ENCODE assay signal across 1 cellular context in genomic region chr6:16162003-16162402, GRCh38.
TF ChIP-seq lines count a peak whose summit lies in the region.

No MANE protein-coding gene starts in this region.

TF ChIP-seq in GM12878, 131 proteins besides CTCF, POLR2A, EP300 and RAD21 (continued from another document):
- TF ChIP-seq MAX (IDR thresholded peaks at IDR 0.05; ENCODE audit: low read depth, low read length) = no peak
- no peak for TF ChIP-seq POU2F2 (IDR thresholded peaks at IDR 0.05; ENCODE audit: borderline replicate concordance, low read depth, low read length)
- no peak for TF ChIP-seq KLF5 (IDR thresholded peaks at IDR 0.05; ENCODE audit: partially characterized antibody)
- no peak for TF ChIP-seq FOXM1 (IDR thresholded peaks at IDR 0.05; ENCODE audit: low read depth, low read length)
- TF ChIP-seq ZBED1 (IDR thresholded peaks at IDR 0.05; ENCODE audit: borderline replicate concordance) = no peak
- TF ChIP-seq PRDM15 (CRISPR knock-in tag; IDR thresholded peaks at IDR 0.05) = no peak
- no peak for TF ChIP-seq PAX5 (IDR thresholded peaks at IDR 0.05; ENCODE audit: borderline replicate concordance, low read depth, low read length)
- no peak for TF ChIP-seq CHD4 (IDR thresholded peaks at IDR 0.05)
- TF ChIP-seq BRCA1 (IDR thresholded peaks at IDR 0.05; ENCODE audit: low read depth, low read length) = no peak
- TF ChIP-seq CREM (IDR thresholded peaks at IDR 0.05; ENCODE audit: low read depth) = no peak
- no peak for TF ChIP-seq HCFC1 (IDR thresholded peaks at IDR 0.05; ENCODE audit: low read length)
- no peak for TF ChIP-seq TAF1 (IDR thresholded peaks at IDR 0.05; ENCODE audit: borderline replicate concordance, low read depth, low read length)
- TF ChIP-seq MXI1 (IDR thresholded peaks at IDR 0.05; ENCODE audit: low read depth, low read length) = no peak
